Comparison of ENCODE assay signal across 8 cellular contexts in the genomic region with DNA sequence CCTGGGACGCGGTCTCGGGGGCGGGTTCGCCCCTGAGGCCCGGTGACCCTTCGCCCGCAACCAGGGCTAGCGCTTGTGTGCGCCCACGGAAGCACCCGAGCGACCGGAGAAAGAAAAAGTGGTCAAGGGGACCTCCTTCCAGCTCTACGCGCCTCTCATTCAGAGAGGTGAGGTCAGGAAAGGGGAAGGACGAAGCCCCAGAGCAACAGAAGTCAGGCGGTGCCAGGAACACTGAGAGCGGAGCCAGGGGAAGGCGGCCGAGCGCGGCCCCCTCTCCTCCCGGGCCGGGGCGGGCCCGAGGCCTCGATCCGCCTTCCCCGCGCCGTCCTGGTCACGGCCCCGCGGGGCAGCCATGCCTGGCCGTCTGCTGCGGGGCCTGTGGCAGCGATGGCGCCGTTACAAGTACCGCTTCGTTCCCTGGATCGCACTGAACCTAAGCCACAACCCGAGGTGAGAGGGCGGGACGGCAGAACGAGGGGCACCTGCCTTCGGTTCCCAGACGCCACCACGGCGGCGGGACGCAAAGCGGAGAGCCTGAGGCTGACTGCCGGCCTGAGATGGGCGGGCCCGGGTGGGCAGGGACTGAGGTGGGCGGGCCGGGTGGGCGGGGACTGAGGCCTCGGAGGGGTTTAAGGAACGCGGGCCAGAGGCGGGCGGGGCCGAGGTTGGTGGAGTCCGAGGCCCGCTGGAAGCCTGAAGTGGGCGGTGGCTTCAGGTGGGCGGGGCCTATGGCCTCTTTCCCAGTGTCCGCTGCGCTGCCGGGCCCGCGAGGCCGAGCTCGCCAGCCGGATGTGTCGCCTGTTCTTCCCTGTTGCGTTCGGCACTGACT. TPM values are rescaled to one million over a fixed set of nuclear protein-coding genes. Genes with fewer than 3 reads are reported as not detected.
DNase-seq lines count a peak whose midpoint lies in the region; ATAC-seq and TF ChIP-seq lines count a peak whose summit lies in the region.

TSS of gene SETD9 (plus strand) at position 303 of the 829 bp plus-strand sequence. CDS start at position 353, 50 bp downstream.

- H3K79me2 ChIP-seq in PC-3 (ENCODE audit: low read length), result peaks cover 14% of the 10 kb centered on the region; the same call in 1 of the 2 replicates

- no peak for TF ChIP-seq CTCF in PC-3 (conservative IDR thresholded peaks at IDR 0.05; ENCODE audit: low read depth, low read length)

- H3F3A ChIP-seq in PC-3 (ENCODE audit: low read length, unreplicated experiment), result no peaks in the 10 kb centered on the region

- H4K20me1 ChIP-seq in PC-3 (ENCODE audit: low read length), result no peaks in the 10 kb centered on the region

- peak within 1 kb of the TSS; percentile 82 for H3K4me3 ChIP-seq in Jurkat, Clone E6-1 (ENCODE audit: low read length)
- peak within 1 kb of the TSS; percentile 83 for H3K4me3 ChIP-seq in PC-3 (ENCODE audit: low read length)
- peak within 1 kb of the TSS; percentile 66 to 84 for H3K4me3 ChIP-seq in esophagus (ENCODE audit: low read depth in 1 of 2, low read length in 2 of 2)
- H3K4me3 ChIP-seq in mucosa of stomach (ENCODE audit: low read length), result peak within 1 kb of the TSS; percentile 98

- H3K36me3 Mint-ChIP-seq in activated T-cell treated with anti-CD3 and anti-CD28 coated beads, Interleukin-2, amount 50 U/mL, for 4 hours (ENCODE audit: insufficient read depth), result no peaks in the 10 kb centered on the region

- H3K27me3 ChIP-seq in PC-3 (ENCODE audit: low read length) (no peaks in the 10 kb centered on the region), esophagus (ENCODE audit: control insufficient read depth in 1 of 2, insufficient read depth in 2 of 2, low read length in 2 of 2) (no peaks in the 10 kb centered on the region), mucosa of stomach (ENCODE audit: control insufficient read depth, insufficient read depth, low read length) (no peaks in the 10 kb centered on the region)

- POLR2A ChIA-PET in PC-3 (lab: Charles Lee; ENCODE audit: unreplicated experiment), result no interaction called here

- H3K4me3 Mint-ChIP-seq in activated T-cell treated with anti-CD3 and anti-CD28 coated beads, Interleukin-2, amount 50 U/mL, for 4 hours, result peak within 1 kb of the TSS; percentile 83

- H3K4me1 ChIP-seq in PC-3 (ENCODE audit: insufficient read depth, low read length), result peaks cover 6% of the 10 kb centered on the region
- H3K4me1 ChIP-seq in esophagus (ENCODE audit: control insufficient read depth in 2 of 2, insufficient read depth in 2 of 2, low read length in 1 of 2), result no peaks in the 10 kb centered on the region
- H3K4me1 ChIP-seq in mucosa of stomach (ENCODE audit: control insufficient read depth, insufficient read depth, low read length), result no peaks in the 10 kb centered on the region

- no peaks in the 10 kb centered on the region for H3K9me3 Mint-ChIP-seq in activated T-cell treated with anti-CD3 and anti-CD28 coated beads, Interleukin-2, amount 50 U/mL, for 4 hours

- 0% methylated on average over 58 to 81 of the region's 81 CpGs for WGBS in esophagus, 2 donors

- DNase-seq in DMS153 treated with DMSO at 0.1 percent for 48 hours (lab: John Stamatoyannopoulos, UW; ENCODE audit: unreplicated experiment), result peak; percentile 80
- DNase-seq in Jurkat, Clone E6-1 (ENCODE audit: low read depth, low spot score), result peak; percentile 84
- DNase-seq in PC-3, result peak; percentile 92
- peak; percentile 84 for DNase-seq in activated T-cell treated with anti-CD3 and anti-CD28 coated beads, Interleukin-2, amount 50 U/mL, for 4 hours
- DNase-seq in stimulated activated CD8-positive, alpha-beta memory T cell treated with anti-CD3 and anti-CD28 coated beads, Interleukin-4, amount 100 ng/mL, for 48 hours, result peak; percentile 96

- CTCF ChIA-PET in PC-3 (lab: Charles Lee), result interaction anchor here (0.6 kb wide), 1 partner anchor 9 kb away, joined by 4 read pairs; no protein-coding TSS in a partner anchor

- H3K9me2 ChIP-seq in PC-3 (replicated peaks; ENCODE audit: low read length), result no peaks in the 10 kb centered on the region

- H3K27ac ChIP-seq in PC-3 (ENCODE audit: low read length) (peak within 1 kb of the TSS; percentile 69), esophagus (ENCODE audit: low read depth in 2 of 2, low read length in 1 of 2) (peak within 1 kb of the TSS; percentile 92 to 98)

- H3K4me1 Mint-ChIP-seq in activated T-cell treated with anti-CD3 and anti-CD28 coated beads, Interleukin-2, amount 50 U/mL, for 4 hours (ENCODE audit: low read depth), result peaks cover 16% of the 10 kb centered on the region

- ATAC-seq in GM21717 (IDR thresholded peaks at IDR 0.05; ENCODE audit: unreplicated experiment) (peak; percentile 91), PC-3 (peak; percentile 88)
- ATAC-seq in activated T-cell treated with anti-CD3 and anti-CD28 coated beads, Interleukin-2, amount 50 U/mL, for 4 hours, result peak; percentile 87 to 88

- intact Hi-C loops in PC-3 (cut with micrococcal nuclease), result loop anchor here (1.0 to 10.0 kb wide), 3 partner anchors 43 to 1555 kb away; partner anchors contain the start of genes MIER3 and PLK2

- H3K9me3 ChIP-seq in PC-3 (ENCODE audit: low read length) (no peaks in the 10 kb centered on the region), esophagus (ENCODE audit: control insufficient read depth in 2 of 2, insufficient read depth in 1 of 2, low read depth in 1 of 2, low read length in 1 of 2) (no peaks in the 10 kb centered on the region), mucosa of stomach (ENCODE audit: control insufficient read depth, low read length) (no peaks in the 10 kb centered on the region)

- H3K36me3 ChIP-seq in PC-3 (ENCODE audit: low read depth, low read length), result no peaks in the 10 kb centered on the region
- no peaks in the 10 kb centered on the region for H3K36me3 ChIP-seq in esophagus (ENCODE audit: control insufficient read depth in 2 of 2, insufficient read depth in 2 of 2, low read length in 1 of 2)
- no peaks in the 10 kb centered on the region for H3K36me3 ChIP-seq in mucosa of stomach (ENCODE audit: control insufficient read depth, insufficient read depth, low read length)

- H3K27me3 Mint-ChIP-seq in activated T-cell treated with anti-CD3 and anti-CD28 coated beads, Interleukin-2, amount 50 U/mL, for 4 hours (ENCODE audit: low read depth), result no peaks in the 10 kb centered on the region

- H3K4me2 ChIP-seq in PC-3 (ENCODE audit: low read length), result peak within 1 kb of the TSS; percentile 95

- peak within 1 kb of the TSS; percentile 87 for H2AFZ ChIP-seq in PC-3 (ENCODE audit: low read length)

- no TSS peak for BruUV-seq in PC-3 (replicated peaks; lab: Mats Ljungman, UMichigan)

- H3K9ac ChIP-seq in PC-3 (ENCODE audit: low read length), result peak within 1 kb of the TSS; percentile 97
- H3K9ac ChIP-seq in mucosa of stomach (ENCODE audit: low read length), result peak within 1 kb of the TSS; percentile 95

RNA-seq across cellular contexts. Expression of gene SETD9, which starts in this region (rescaled TPM):
- polyA plus RNA-seq in Jurkat, Clone E6-1 (2012; ENCODE audit: insufficient read depth, insufficient read length), result 7.4 TPM
- 4.5 and 6.0 TPM in 2 replicates for total RNA-seq in PC-3 (2014; rRNA removed)
- 10 to 100 TPM in 1 of 3 donors, 1 to 10 TPM in 2; 2.7 to 10.5 (median 7.5) TPM for total RNA-seq in activated T-cell treated with anti-CD3 and anti-CD28 coated beads, Interleukin-2, amount 50 U/mL, for 4 hours
- polyA plus RNA-seq in esophagus, result 1 to 10 TPM; 3.7 to 7.7 TPM

Comparison
In these comparisons a context has a peak if more than half of its experiments do, and no peak if none do; other contexts are left out.
1. Peak in every context shown above with its lines: DNase-seq, ATAC-seq, H3K4me3 ChIP-seq and H3K27ac ChIP-seq.